In genomic region chr4:137387924-137388323, GRCh38 we compare ENCODE assay signal across 18 cellular contexts.
DNase-seq lines count a peak whose midpoint lies in the region; TF ChIP-seq lines count a peak whose summit lies in the region.
"Had no signal": no experiment of that assay in that cellular context is flagged by ENCODE, and none has a peak within 500 bp of the region (broad histone marks: within the 10 kb centered on the region; RNA-seq: fewer than 3 reads in every experiment).

No MANE protein-coding gene starts in this region.

- H3K4me3 ChIP-seq in brain microvascular endothelial cell (ENCODE audit: low read depth, low read length): no peak overlapping the region
- H3K4me3 ChIP-seq: ascending aorta, dorsolateral prefrontal cortex, esophagus muscularis mucosa, suprapubic skin had no signal

- H3K36me3 ChIP-seq in brain microvascular endothelial cell (replicated peaks): no peaks in the 10 kb centered on the region
- H3K36me3 ChIP-seq: ascending aorta, esophagus muscularis mucosa, suprapubic skin had no signal

- in situ Hi-C loops in brain microvascular endothelial cell (cut with HindIII; ENCODE audit: low pct_ligation_motif_present, low sequenced_read_pairs): no loop called here

- TF ChIP-seq CTCF in brain microvascular endothelial cell (IDR thresholded peaks at IDR 0.05; ENCODE audit: low read depth, low read length, missing control alignments): no peak

- no peak overlapping the region for H3K27ac ChIP-seq in brain microvascular endothelial cell
- H3K27ac ChIP-seq: ascending aorta, dorsolateral prefrontal cortex, esophagus muscularis mucosa, suprapubic skin had no signal

- no peaks in the 10 kb centered on the region for H3K27me3 ChIP-seq in brain microvascular endothelial cell (replicated peaks)
- H3K27me3 ChIP-seq: ascending aorta, dorsolateral prefrontal cortex, esophagus muscularis mucosa, suprapubic skin had no signal

- DNase-seq in HCEC 1CT: peak; percentile 56
- DNase-seq in brain microvascular endothelial cell: peak; percentile 57
- DNase-seq in glomerular endothelial cell (ENCODE audit: extremely low read depth, low read depth, low spot score): peak; percentile 22
- DNase-seq in COLO829 (ENCODE audit: low spot score): no peak
- no peak for DNase-seq in T-helper 1 cell
- DNase-seq in NCI-H1930 (lab: John Stamatoyannopoulos, UW): no peak
- no peak for DNase-seq in COLO668 (lab: John Stamatoyannopoulos, UW; ENCODE audit: unreplicated experiment)
- DNase-seq: activated CD4-positive, alpha-beta T cell treated with anti-CD3 and anti-CD28 coated beads, Interleukin-2, amount 50 U/mL, for 48 hours; activated naive CD4-positive, alpha-beta T cell; DMS53; dorsolateral prefrontal cortex; left cardiac atrium; MV-4-11; NCI-H2029 treated with DMSO at 0.1 percent for 48 hours; stimulated activated CD4-positive, alpha-beta T cell treated with anti-CD3 and anti-CD28 coated beads, Interleukin-12 subunit alpha, Interleukin-12 subunit beta, amount 100 ng/mL, for 4 hours had no signal

Comparison
In these comparisons a context has a peak if more than half of its experiments do, and no peak if none do; other contexts are left out.
1. DNase-seq: peak in HCEC 1CT (single experiment), brain microvascular endothelial cell (single experiment) and glomerular endothelial cell (single experiment); none in COLO829 (single experiment), T-helper 1 cell (0 of 5), NCI-H1930 (0 of 2) and COLO668 (single experiment).